1 cellular context compared by ENCODE assay signal in genomic region chr20:35954907-35955251, GRCh38.
TF ChIP-seq lines count a peak whose summit lies in the region.

No MANE protein-coding gene starts in this region.

TF ChIP-seq in H1, 55 proteins besides CTCF, POLR2A, EP300 and RAD21:
- TF ChIP-seq SIN3A (conservative IDR thresholded peaks at IDR 0.05 in 1 of 2, IDR thresholded peaks at IDR 0.05 in 1 of 2; ENCODE audit: low read depth in 1 of 2, low read length in 2 of 2) (0 out of 4 replicates have a peak, but pooled peaks of 1 of the 2 experiments have one; percentile 38), MAX (IDR thresholded peaks at IDR 0.05) (no peak), SIRT6 (IDR thresholded peaks at IDR 0.05; ENCODE audit: low read length) (no peak), KDM5A (IDR thresholded peaks at IDR 0.05; ENCODE audit: low read length) (no peak), MAFK (IDR thresholded peaks at IDR 0.05; ENCODE audit: low read depth, low read length) (peak; percentile 89)
